Comparison of ENCODE assay signal across 1 cellular context in the genomic region with DNA sequence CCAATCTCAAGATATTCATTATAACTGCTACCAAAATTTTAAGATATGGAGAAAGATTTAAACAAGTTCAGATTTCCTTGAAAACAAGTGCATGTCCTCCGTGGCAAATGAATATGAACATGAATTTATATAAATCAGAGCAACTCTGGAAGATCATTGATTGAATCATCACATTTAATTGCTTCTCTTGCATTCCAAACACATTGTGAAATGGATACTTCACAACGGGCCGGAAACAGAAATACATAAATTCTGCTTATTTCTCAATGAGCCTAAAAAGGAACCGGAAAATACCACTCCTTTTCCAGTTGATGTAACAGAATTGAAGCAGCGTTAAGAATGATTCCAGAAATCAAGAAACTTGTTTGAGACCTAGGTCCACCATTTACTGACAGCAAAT.
TF ChIP-seq lines count a peak whose summit lies in the region.

No MANE protein-coding gene starts in this region.

TF ChIP-seq in WTC11, 78 proteins besides CTCF, POLR2A, EP300 and RAD21 (continued from another document):
- TF ChIP-seq, protein P1, sequence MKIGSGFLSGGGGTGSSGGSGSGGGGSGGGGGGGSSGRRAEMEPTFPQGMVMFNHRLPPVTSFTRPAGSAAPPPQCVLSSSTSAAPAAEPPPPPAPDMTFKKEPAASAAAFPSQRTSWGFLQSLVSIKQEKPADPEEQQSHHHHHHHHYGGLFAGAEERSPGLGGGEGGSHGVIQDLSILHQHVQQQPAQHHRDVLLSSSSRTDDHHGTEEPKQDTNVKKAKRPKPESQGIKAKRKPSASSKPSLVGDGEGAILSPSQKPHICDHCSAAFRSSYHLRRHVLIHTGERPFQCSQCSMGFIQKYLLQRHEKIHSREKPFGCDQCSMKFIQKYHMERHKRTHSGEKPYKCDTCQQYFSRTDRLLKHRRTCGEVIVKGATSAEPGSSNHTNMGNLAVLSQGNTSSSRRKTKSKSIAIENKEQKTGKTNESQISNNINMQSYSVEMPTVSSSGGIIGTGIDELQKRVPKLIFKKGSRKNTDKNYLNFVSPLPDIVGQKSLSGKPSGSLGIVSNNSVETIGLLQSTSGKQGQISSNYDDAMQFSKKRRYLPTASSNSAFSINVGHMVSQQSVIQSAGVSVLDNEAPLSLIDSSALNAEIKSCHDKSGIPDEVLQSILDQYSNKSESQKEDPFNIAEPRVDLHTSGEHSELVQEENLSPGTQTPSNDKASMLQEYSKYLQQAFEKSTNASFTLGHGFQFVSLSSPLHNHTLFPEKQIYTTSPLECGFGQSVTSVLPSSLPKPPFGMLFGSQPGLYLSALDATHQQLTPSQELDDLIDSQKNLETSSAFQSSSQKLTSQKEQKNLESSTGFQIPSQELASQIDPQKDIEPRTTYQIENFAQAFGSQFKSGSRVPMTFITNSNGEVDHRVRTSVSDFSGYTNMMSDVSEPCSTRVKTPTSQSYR (CRISPR knock-in tag; IDR thresholded peaks at IDR 0.05), result no peak
- TF ChIP-seq SOX15 (CRISPR knock-in tag; IDR thresholded peaks at IDR 0.05) (no peak), RELA (CRISPR knock-in tag; IDR thresholded peaks at IDR 0.05; ENCODE audit: borderline replicate concordance) (no peak)
- TF ChIP-seq, protein P2, sequence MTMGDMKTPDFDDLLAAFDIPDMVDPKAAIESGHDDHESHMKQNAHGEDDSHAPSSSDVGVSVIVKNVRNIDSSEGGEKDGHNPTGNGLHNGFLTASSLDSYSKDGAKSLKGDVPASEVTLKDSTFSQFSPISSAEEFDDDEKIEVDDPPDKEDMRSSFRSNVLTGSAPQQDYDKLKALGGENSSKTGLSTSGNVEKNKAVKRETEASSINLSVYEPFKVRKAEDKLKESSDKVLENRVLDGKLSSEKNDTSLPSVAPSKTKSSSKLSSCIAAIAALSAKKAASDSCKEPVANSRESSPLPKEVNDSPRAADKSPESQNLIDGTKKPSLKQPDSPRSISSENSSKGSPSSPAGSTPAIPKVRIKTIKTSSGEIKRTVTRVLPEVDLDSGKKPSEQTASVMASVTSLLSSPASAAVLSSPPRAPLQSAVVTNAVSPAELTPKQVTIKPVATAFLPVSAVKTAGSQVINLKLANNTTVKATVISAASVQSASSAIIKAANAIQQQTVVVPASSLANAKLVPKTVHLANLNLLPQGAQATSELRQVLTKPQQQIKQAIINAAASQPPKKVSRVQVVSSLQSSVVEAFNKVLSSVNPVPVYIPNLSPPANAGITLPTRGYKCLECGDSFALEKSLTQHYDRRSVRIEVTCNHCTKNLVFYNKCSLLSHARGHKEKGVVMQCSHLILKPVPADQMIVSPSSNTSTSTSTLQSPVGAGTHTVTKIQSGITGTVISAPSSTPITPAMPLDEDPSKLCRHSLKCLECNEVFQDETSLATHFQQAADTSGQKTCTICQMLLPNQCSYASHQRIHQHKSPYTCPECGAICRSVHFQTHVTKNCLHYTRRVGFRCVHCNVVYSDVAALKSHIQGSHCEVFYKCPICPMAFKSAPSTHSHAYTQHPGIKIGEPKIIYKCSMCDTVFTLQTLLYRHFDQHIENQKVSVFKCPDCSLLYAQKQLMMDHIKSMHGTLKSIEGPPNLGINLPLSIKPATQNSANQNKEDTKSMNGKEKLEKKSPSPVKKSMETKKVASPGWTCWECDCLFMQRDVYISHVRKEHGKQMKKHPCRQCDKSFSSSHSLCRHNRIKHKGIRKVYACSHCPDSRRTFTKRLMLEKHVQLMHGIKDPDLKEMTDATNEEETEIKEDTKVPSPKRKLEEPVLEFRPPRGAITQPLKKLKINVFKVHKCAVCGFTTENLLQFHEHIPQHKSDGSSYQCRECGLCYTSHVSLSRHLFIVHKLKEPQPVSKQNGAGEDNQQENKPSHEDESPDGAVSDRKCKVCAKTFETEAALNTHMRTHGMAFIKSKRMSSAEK (CRISPR knock-in tag; IDR thresholded peaks at IDR 0.05; ENCODE audit: borderline replicate concordance), result no peak
- TF ChIP-seq, protein P3, sequence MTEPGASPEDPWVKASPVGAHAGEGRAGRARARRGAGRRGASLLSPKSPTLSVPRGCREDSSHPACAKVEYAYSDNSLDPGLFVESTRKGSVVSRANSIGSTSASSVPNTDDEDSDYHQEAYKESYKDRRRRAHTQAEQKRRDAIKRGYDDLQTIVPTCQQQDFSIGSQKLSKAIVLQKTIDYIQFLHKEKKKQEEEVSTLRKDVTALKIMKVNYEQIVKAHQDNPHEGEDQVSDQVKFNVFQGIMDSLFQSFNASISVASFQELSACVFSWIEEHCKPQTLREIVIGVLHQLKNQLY (CRISPR knock-in tag; IDR thresholded peaks at IDR 0.05), result no peak
- TF ChIP-seq, protein P4, sequence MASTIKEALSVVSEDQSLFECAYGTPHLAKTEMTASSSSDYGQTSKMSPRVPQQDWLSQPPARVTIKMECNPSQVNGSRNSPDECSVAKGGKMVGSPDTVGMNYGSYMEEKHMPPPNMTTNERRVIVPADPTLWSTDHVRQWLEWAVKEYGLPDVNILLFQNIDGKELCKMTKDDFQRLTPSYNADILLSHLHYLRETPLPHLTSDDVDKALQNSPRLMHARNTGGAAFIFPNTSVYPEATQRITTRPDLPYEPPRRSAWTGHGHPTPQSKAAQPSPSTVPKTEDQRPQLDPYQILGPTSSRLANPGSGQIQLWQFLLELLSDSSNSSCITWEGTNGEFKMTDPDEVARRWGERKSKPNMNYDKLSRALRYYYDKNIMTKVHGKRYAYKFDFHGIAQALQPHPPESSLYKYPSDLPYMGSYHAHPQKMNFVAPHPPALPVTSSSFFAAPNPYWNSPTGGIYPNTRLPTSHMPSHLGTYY (CRISPR knock-in tag; IDR thresholded peaks at IDR 0.05), result no peak
